ENCODE assay signal across 20 cellular contexts in the genomic region with DNA sequence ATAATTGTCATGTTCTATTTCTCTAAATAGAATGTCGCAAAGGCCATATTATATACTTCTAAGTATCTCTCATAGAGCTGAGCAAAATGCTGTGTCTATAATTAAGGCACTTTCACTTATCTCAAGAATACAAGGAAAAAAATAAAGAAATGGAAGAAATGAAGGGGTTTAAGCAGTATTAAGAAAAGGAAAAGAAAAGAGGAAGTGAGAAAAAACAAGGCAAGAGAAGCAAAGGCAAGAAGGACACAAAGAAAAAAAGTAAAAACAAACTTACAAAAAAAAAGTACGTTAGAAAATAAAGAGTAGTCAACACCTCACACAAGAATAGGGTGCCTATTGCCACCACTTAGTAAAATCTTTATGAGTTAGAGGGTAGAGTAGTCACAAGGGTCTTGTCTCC.
"Had no signal": no experiment of that assay in that cellular context is flagged by ENCODE, and none has a peak within 500 bp of the region (broad histone marks: within the 10 kb centered on the region; RNA-seq: fewer than 3 reads in every experiment).

No MANE protein-coding gene starts in this region.

- DNase-seq: activated CD4-positive, alpha-beta T cell treated with anti-CD3 and anti-CD28 coated beads for 1 hour; activated CD4-positive, alpha-beta T cell treated with anti-CD3 and anti-CD28 coated beads for 48 hours; activated CD4-positive, alpha-beta T cell treated with anti-CD3 and anti-CD28 coated beads, Interleukin-2, amount 50 U/mL, for 1 hour; activated CD4-positive, alpha-beta T cell treated with anti-CD3 and anti-CD28 coated beads, Interleukin-2, amount 50 U/mL, for 48 hours; activated CD8-positive, alpha-beta memory T cell treated with anti-CD3 and anti-CD28 coated beads for 24 hours; activated CD8-positive, alpha-beta T cell treated with anti-CD3 and anti-CD28 coated beads for 36 hours; activated effector memory CD4-positive, alpha-beta T cell treated with Interleukin-2 at 50 U/mL for 16 hours; activated gamma-delta T cell treated with Interleukin-2 at 50 U/mL for 16 hours; activated naive CD4-positive, alpha-beta T cell treated with anti-CD3 and anti-CD28 coated beads, Interleukin-2, amount 50 U/mL, for 16 hours; activated naive CD4-positive, alpha-beta T cell treated with Interleukin-2 at 50 U/mL for 16 hours; activated T-cell treated with anti-CD3 and anti-CD28 coated beads, Interleukin-2, amount 50 U/mL, for 4 hours; amniotic stem cell; anterior cingulate cortex; brain microvascular endothelial cell; dorsolateral prefrontal cortex; effector memory CD4-positive, alpha-beta T cell; endodermal cell; foreskin fibroblast; head of caudate nucleus; hypothalamus had no signal
